8 cellular contexts compared by ENCODE assay signal in the genomic region with DNA sequence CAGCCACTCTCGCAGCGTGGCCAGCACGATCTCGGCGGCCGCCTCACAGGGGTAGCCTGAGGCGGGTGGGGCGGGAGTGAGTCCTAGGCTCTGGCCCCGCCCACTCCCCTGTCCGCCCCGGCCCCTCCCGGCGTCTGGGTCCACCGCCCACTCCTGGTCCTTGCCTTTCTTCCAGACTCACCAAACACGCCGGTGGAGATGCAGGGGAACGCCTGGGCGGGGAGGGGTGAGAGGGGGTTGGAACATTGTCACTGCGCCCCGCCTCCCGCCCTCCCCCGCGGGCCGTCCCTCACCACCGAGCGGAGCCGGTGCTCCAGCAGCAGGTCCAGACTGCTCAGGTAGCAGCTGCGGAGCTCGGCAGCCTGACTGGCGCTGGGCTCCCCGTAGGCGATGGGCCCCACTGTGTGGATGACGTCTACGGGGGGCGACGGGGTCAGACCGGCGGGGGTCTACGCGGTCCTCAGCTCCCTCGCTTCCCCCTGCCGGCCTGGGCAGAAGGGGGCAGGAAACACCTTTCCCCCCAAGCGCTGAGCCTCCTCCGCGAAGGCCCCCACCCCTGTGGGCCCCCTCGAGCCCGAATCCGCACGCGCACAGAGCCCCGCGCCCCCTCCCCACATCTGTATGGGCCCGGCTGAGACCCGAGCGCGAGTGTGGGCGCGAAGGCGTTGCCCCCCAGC. TPM values are rescaled to one million over a fixed set of nuclear protein-coding genes. Genes with fewer than 3 reads are reported as not detected.
DNase-seq lines count a peak whose midpoint lies in the region; ATAC-seq, FAIRE-seq and TF ChIP-seq lines count a peak whose summit lies in the region.

No MANE protein-coding gene starts in this region.

- no peaks in the 10 kb centered on the region for H3K9me3 ChIP-seq in K562 (replicated peaks; ENCODE audit: control insufficient read depth, insufficient read depth, low read depth, low read length)

- H3K27ac Mint-ChIP-seq in T-helper 2 cell treated with Interferon-gamma antibody and Interleukin-4, amounts not matched to agents 5 μg/mL and 100 μg/mL, for 36 hours = no peak overlapping the region

- H3K4me1 ChIP-seq in K562 (replicated peaks in 1 of 2; ENCODE audit: control insufficient read depth in 2 of 2, insufficient read depth in 2 of 2, low read length in 2 of 2) = peaks cover 0 to 61% of the 10 kb centered on the region in 2 experiments; a peak in 2 of 5 replicates

- peaks cover 2% of the 10 kb centered on the region for H3K27me3 Mint-ChIP-seq in T-helper 2 cell treated with Interferon-gamma antibody and Interleukin-4, amounts not matched to agents 5 μg/mL and 100 μg/mL, for 36 hours (ENCODE audit: low read depth)

- no peak overlapping the region for H2AFZ ChIP-seq in K562 (ENCODE audit: low read depth, low read length)

- no peak overlapping the region for H3K4me3 Mint-ChIP-seq in T-helper 2 cell treated with Interferon-gamma antibody and Interleukin-4, amounts not matched to agents 5 μg/mL and 100 μg/mL, for 36 hours

- peaks cover 14% of the 10 kb centered on the region for H4K20me1 ChIP-seq in K562 (replicated peaks; ENCODE audit: control insufficient read depth, insufficient read depth, low read length)

- POLR2A ChIA-PET in K562 (lab: Yijun Ruan, JAX) = interaction anchor here (0.7 to 1.2 kb wide), 2 partner anchors 9 to 310 kb away, joined by 3 to 4 read pairs; no protein-coding TSS in a partner anchor

- peaks cover 63% of the 10 kb centered on the region; the same call in 2 of the 3 replicates for H3K36me3 ChIP-seq in K562 (ENCODE audit: control insufficient read depth, insufficient read depth, low read length)

- no peak for TF ChIP-seq EP300 in K562 (IDR thresholded peaks at IDR 0.05; ENCODE audit: low read length)

- DNase-seq in GM12891 (ENCODE audit: insufficient read length, low spot score) (peak; percentile 86), K562 (ENCODE audit: extremely low read depth in 1 of 4, low spot score in 3 of 4) (peak; percentile 63 to 89 (median 84)), left lobe of liver (ENCODE audit: low spot score) (no peak), pons (ENCODE audit: low spot score) (no peak), NCI-H446 (lab: John Stamatoyannopoulos, UW) (no peak)
- DNase-seq in T-helper 2 cell treated with Interferon-gamma antibody and Interleukin-4, amounts not matched to agents 5 μg/mL and 100 μg/mL, for 36 hours (ENCODE audit: low spot score) = peak; percentile 32
- DNase-seq in stimulated activated CD8-positive, alpha-beta memory T cell treated with anti-CD3 and anti-CD28 coated beads, Interleukin-15, amount 100 ng/mL, for 48 hours (ENCODE audit: low read depth in 2 of 2) = peak; percentile 28 to 32

- intact Hi-C loops in K562 (cut with micrococcal nuclease) = loop anchor here (10.0 kb wide), 2 partner anchors 95 to 145 kb away; no protein-coding TSS in a partner anchor

- no peak overlapping the region for H3K4me3 ChIP-seq in K562

- WGBS in K562 (ENCODE audit: insufficient coverage, low coverage, missing lambda C conversion rate) = 86% methylated on average over 17 of the region's 59 CpGs

- ATAC-seq in K562 = peak; percentile 86
- peak; percentile 2 for ATAC-seq in left lobe of liver
- no peak for ATAC-seq in HG03175 (IDR thresholded peaks at IDR 0.05; ENCODE audit: unreplicated experiment)

- H3K9ac ChIP-seq in K562 (ENCODE audit: insufficient read depth in 1 of 2, low read depth in 2 of 2, low read length in 2 of 2) = no peak overlapping the region

- TF ChIP-seq POLR2A in GM12891 (IDR thresholded peaks at IDR 0.05; ENCODE audit: low read depth, low read length) (no peak), K562 (conservative IDR thresholded peaks at IDR 0.05) (no peak)

- TF ChIP-seq RAD21 in K562 (CRISPR knock-in tag; conservative IDR thresholded peaks at IDR 0.05 in 1 of 2, IDR thresholded peaks at IDR 0.05 in 1 of 2) = no peak

- no peaks in the 10 kb centered on the region for H3K9me3 Mint-ChIP-seq in T-helper 2 cell treated with Interferon-gamma antibody and Interleukin-4, amounts not matched to agents 5 μg/mL and 100 μg/mL, for 36 hours

- no peak overlapping the region for H3K4me2 ChIP-seq in K562 (ENCODE audit: insufficient read depth, low read length)

- FAIRE-seq in GM12891 (lab: Jason Lieb, UNC) (peak; percentile 75), K562 (lab: Jason Lieb, UNC) (no peak)

- peaks cover 15% of the 10 kb centered on the region for H3K36me3 Mint-ChIP-seq in T-helper 2 cell treated with Interferon-gamma antibody and Interleukin-4, amounts not matched to agents 5 μg/mL and 100 μg/mL, for 36 hours (ENCODE audit: low read depth)

- no peak overlapping the region for H3K27ac ChIP-seq in K562 (ENCODE audit: extremely low read depth, low read depth, low read length)

- H3K9me1 ChIP-seq in K562 (ENCODE audit: control insufficient read depth, insufficient read depth, low read length) = no peaks in the 10 kb centered on the region

- no TSS peak for BruUV-seq in K562 (replicated peaks; lab: Mats Ljungman, UMichigan)

- H3K79me2 ChIP-seq in K562 (ENCODE audit: control insufficient read depth, insufficient read depth, low read length) = no peaks in the 10 kb centered on the region

- H3K4me1 Mint-ChIP-seq in T-helper 2 cell treated with Interferon-gamma antibody and Interleukin-4, amounts not matched to agents 5 μg/mL and 100 μg/mL, for 36 hours (ENCODE audit: low read depth) = peaks cover 3% of the 10 kb centered on the region

- CTCF ChIA-PET in K562 (lab: Yijun Ruan, JAX; ENCODE audit: low intra/inter-chr PET ratio) = no interaction called here

- in situ Hi-C loops in K562 (cut with MboI) = no loop called here

- no peaks in the 10 kb centered on the region for H3K27me3 ChIP-seq in K562 (ENCODE audit: control insufficient read depth in 2 of 2, insufficient read depth in 2 of 2, low read length in 2 of 2)

- no peak for TF ChIP-seq CTCF in K562 (IDR thresholded peaks at IDR 0.05 in 2 of 3, conservative IDR thresholded peaks at IDR 0.05 in 1 of 3; ENCODE audit: insufficient read depth in 2 of 3, low read depth in 1 of 3, low read length in 3 of 3)

RNA-seq across cellular contexts. Expression of gene OTUB1, which starts 13.2 kb away (rescaled TPM):
- polyA plus RNA-seq in GM12891 (2012; ENCODE audit: low read depth, missing spikeins) = 96.4 TPM
- 66.0 and 203 TPM in 2 replicates for total RNA-seq in K562 (2011; cell fraction: chromatin; rRNA removed; ENCODE audit: low replicate concordance)
- 146 and 161 TPM in 2 replicates for total RNA-seq in K562 (2011; cell fraction: nucleolus; rRNA removed)
- total RNA-seq in K562 (2011; cell fraction: nucleoplasm; rRNA removed) = 81.9 and 97.9 TPM in 2 replicates
- total RNA-seq in K562 (2014; rRNA removed) (63.7 and 73.3 TPM in 2 replicates), K562 (2014; rRNA removed; fragmentation: Illumina TruSeq; extraction: Trizol) (24.4 and 29.5 TPM in 2 replicates), K562 (2015; rRNA removed; fragmentation: Illumina TruSeq; extraction: Trizol) (37.6 and 39.9 TPM in 2 replicates), K562 (2021) (66.5 and 71.0 TPM in 2 replicates), left lobe of liver (22.8 TPM)
- polyA plus RNA-seq in K562 (2011; rRNA removed) (66.1 and 90.0 TPM in 2 replicates), K562 (2014; fragmentation: Illumina TruSeq; extraction: Trizol) (58.4 and 76.3 TPM in 2 replicates), K562 (2014; fragmentation: Nextera tagmentation; extraction: Ambion mirVana) (100 to 1,000 TPM; 109 to 134 TPM), K562 (2014; rRNA removed) (95.3 and 104 TPM in 2 replicates)
- 102 and 160 TPM in 2 replicates for polyA plus RNA-seq in K562 (2011; cell fraction: cytosol; rRNA removed)
- 237 and 319 TPM in 2 replicates for polyA plus RNA-seq in K562 (2011; cell fraction: nucleus; rRNA removed)
- 89.4 and 91.7 TPM in 2 replicates for polyA plus RNA-seq in K562 (2012)
- 27.2 and 36.0 TPM in 2 replicates for polyA minus RNA-seq in K562 (2011; rRNA and poly(A)+ RNA removed)
- polyA minus RNA-seq in K562 (2011; cell fraction: cytosol; rRNA and poly(A)+ RNA removed) = 36.5 and 47.6 TPM in 2 replicates
- 30.8 and 38.3 TPM in 2 replicates for polyA minus RNA-seq in K562 (2011; cell fraction: nucleus; rRNA and poly(A)+ RNA removed)

RNA-seq across cellular contexts. Expression of gene COX8A, which starts 25.1 kb away (rescaled TPM):
- polyA plus RNA-seq in GM12891 (2012; ENCODE audit: low read depth, missing spikeins) = 751 TPM
- total RNA-seq in K562 (2011; cell fraction: chromatin; rRNA removed; ENCODE audit: low replicate concordance) = 9.7 and 38.4 TPM in 2 replicates
- 114 and 127 TPM in 2 replicates for total RNA-seq in K562 (2011; cell fraction: nucleolus; rRNA removed)
- total RNA-seq in K562 (2011; cell fraction: nucleoplasm; rRNA removed) = 87.0 and 112 TPM in 2 replicates
- total RNA-seq in K562 (2014; rRNA removed) = 924 and 1,130 TPM in 2 replicates
- 313 and 412 TPM in 2 replicates for total RNA-seq in K562 (2014; rRNA removed; fragmentation: Illumina TruSeq; extraction: Trizol)
- 716 and 837 TPM in 2 replicates for total RNA-seq in K562 (2015; rRNA removed; fragmentation: Illumina TruSeq; extraction: Trizol)
- total RNA-seq in K562 (2021) = 746 and 750 TPM in 2 replicates
- 274 and 505 TPM in 2 replicates for polyA plus RNA-seq in K562 (2011; rRNA removed)
- 1,269 and 2,786 TPM in 2 replicates for polyA plus RNA-seq in K562 (2011; cell fraction: cytosol; rRNA removed)
- 589 and 595 TPM in 2 replicates for polyA plus RNA-seq in K562 (2011; cell fraction: nucleus; rRNA removed)
- 943 and 1,390 TPM in 2 replicates for polyA plus RNA-seq in K562 (2012)
- 410 and 1,021 TPM in 2 replicates for polyA plus RNA-seq in K562 (2014; fragmentation: Illumina TruSeq; extraction: Trizol)
- 100 to 1,000 TPM; 425 to 526 TPM for polyA plus RNA-seq in K562 (2014; fragmentation: Nextera tagmentation; extraction: Ambion mirVana)
- polyA plus RNA-seq in K562 (2014; rRNA removed) = 1,206 and 1,380 TPM in 2 replicates
- 99.6 and 115 TPM in 2 replicates for polyA minus RNA-seq in K562 (2011; rRNA and poly(A)+ RNA removed)
- 329 and 553 TPM in 2 replicates for polyA minus RNA-seq in K562 (2011; cell fraction: cytosol; rRNA and poly(A)+ RNA removed)
- 49.5 and 93.7 TPM in 2 replicates for polyA minus RNA-seq in K562 (2011; cell fraction: nucleus; rRNA and poly(A)+ RNA removed)
- 182 TPM for total RNA-seq in left lobe of liver

RNA-seq across cellular contexts. Expression of gene FLRT1, which starts 36.2 kb away (rescaled TPM):
- 0.05 TPM for polyA plus RNA-seq in GM12891 (2012; ENCODE audit: low read depth, missing spikeins)
- not detected in 2 replicates for total RNA-seq in K562 (2011; cell fraction: chromatin; rRNA removed; ENCODE audit: low replicate concordance)
- not detected in 2 replicates for total RNA-seq in K562 (2011; cell fraction: nucleolus; rRNA removed)
- not detected in 2 replicates for total RNA-seq in K562 (2011; cell fraction: nucleoplasm; rRNA removed)
- not detected in 2 replicates for total RNA-seq in K562 (2014; rRNA removed)
- not detected in 2 replicates for total RNA-seq in K562 (2014; rRNA removed; fragmentation: Illumina TruSeq; extraction: Trizol)
- total RNA-seq in K562 (2015; rRNA removed; fragmentation: Illumina TruSeq; extraction: Trizol) = not detected in 2 replicates
- not detected in 2 replicates for total RNA-seq in K562 (2021)
- not detected in 2 replicates for polyA plus RNA-seq in K562 (2011; rRNA removed)
- polyA plus RNA-seq in K562 (2011; cell fraction: cytosol; rRNA removed) = not detected in 2 replicates
- polyA plus RNA-seq in K562 (2011; cell fraction: nucleus; rRNA removed) = not detected in 2 replicates
- polyA plus RNA-seq in K562 (2012) = 0.14 and 0.75 TPM in 2 replicates
- polyA plus RNA-seq in K562 (2014; fragmentation: Illumina TruSeq; extraction: Trizol) = not detected in 2 replicates
- not detected for polyA plus RNA-seq in K562 (2014; fragmentation: Nextera tagmentation; extraction: Ambion mirVana)
- polyA plus RNA-seq in K562 (2014; rRNA removed) = not detected in 2 replicates
- not detected in 2 replicates for polyA minus RNA-seq in K562 (2011; rRNA and poly(A)+ RNA removed)
- not detected in 2 replicates for polyA minus RNA-seq in K562 (2011; cell fraction: cytosol; rRNA and poly(A)+ RNA removed)
- polyA minus RNA-seq in K562 (2011; cell fraction: nucleus; rRNA and poly(A)+ RNA removed) = not detected in 2 replicates
- not detected for total RNA-seq in left lobe of liver

Comparison
In these comparisons a context has a peak if more than half of its experiments do, and no peak if none do; other contexts are left out.
1. DNase-seq: peak in GM12891 (single experiment), T-helper 2 cell treated with Interferon-gamma antibody and Interleukin-4, amounts not matched to agents 5 μg/mL and 100 μg/mL, for 36 hours (single experiment), K562 (4 of 4) and stimulated activated CD8-positive, alpha-beta memory T cell treated with anti-CD3 and anti-CD28 coated beads, Interleukin-15, amount 100 ng/mL, for 48 hours (2 of 2); none in left lobe of liver (single experiment), pons (single experiment) and NCI-H446 (0 of 2).